ENCODE assay signal across 8 cellular contexts in genomic region chr13:102402292-102402691, GRCh38. TPM values are rescaled to one million over a fixed set of nuclear protein-coding genes. Genes with fewer than 3 reads are reported as not detected.
A peak's percentile ranks its signal among the peaks of the same experiment; 100 is the strongest.
DNase-seq lines count a peak whose midpoint lies in the region; ATAC-seq and TF ChIP-seq lines count a peak whose summit lies in the region.

No MANE protein-coding gene starts in this region.

- H3K4me2 ChIP-seq in parathyroid adenoma (ENCODE audit: low read length), result peak overlapping the region; percentile 85

- peak overlapping the region; percentile 66 for H3K27ac Mint-ChIP-seq in activated T-helper 17 cell treated with anti-CD3 and anti-CD28 coated beads, Interleukin-2, amount 50 U/mL, for 72 hours
- H3K27ac Mint-ChIP-seq in glutamatergic neuron (ENCODE audit: unreplicated experiment), result peak overlapping the region; percentile 85

- H3K4me3 ChIP-seq in GM08714 (ENCODE audit: low read length) (peak overlapping the region; percentile 26; the same call in 1 of the 2 replicates), parathyroid adenoma (ENCODE audit: low read depth, low read length) (peak overlapping the region; percentile 62)

- no peaks in the 10 kb centered on the region for H3K79me2 ChIP-seq in parathyroid adenoma

- H3K9me3 Mint-ChIP-seq in activated T-helper 17 cell treated with anti-CD3 and anti-CD28 coated beads, Interleukin-2, amount 50 U/mL, for 72 hours, result no peaks in the 10 kb centered on the region
- peaks cover 7% of the 10 kb centered on the region for H3K9me3 Mint-ChIP-seq in glutamatergic neuron (ENCODE audit: unreplicated experiment)

- H2AFZ ChIP-seq in parathyroid adenoma, result peak overlapping the region; percentile 94

- peaks cover 19% of the 10 kb centered on the region for H3K4me1 Mint-ChIP-seq in activated T-helper 17 cell treated with anti-CD3 and anti-CD28 coated beads, Interleukin-2, amount 50 U/mL, for 72 hours
- H3K4me1 Mint-ChIP-seq in glutamatergic neuron (ENCODE audit: low read depth, unreplicated experiment), result peaks cover 7% of the 10 kb centered on the region

- H3K27me3 ChIP-seq in parathyroid adenoma (ENCODE audit: control insufficient read depth, insufficient read depth, low read length), result no peaks in the 10 kb centered on the region

- peaks cover 5% of the 10 kb centered on the region for H3K36me3 Mint-ChIP-seq in activated T-helper 17 cell treated with anti-CD3 and anti-CD28 coated beads, Interleukin-2, amount 50 U/mL, for 72 hours (ENCODE audit: low read depth)
- no peaks in the 10 kb centered on the region for H3K36me3 Mint-ChIP-seq in glutamatergic neuron (ENCODE audit: unreplicated experiment)

- no peak overlapping the region for H3K27ac ChIP-seq in parathyroid adenoma

- H3K4me1 ChIP-seq in parathyroid adenoma, result no peaks in the 10 kb centered on the region

- DNase-seq in glutamatergic neuron, result peak; percentile 77
- DNase-seq in OCI-M1 (lab: John Stamatoyannopoulos, UW), result no peak
- no peak for DNase-seq in 8988T

- no peaks in the 10 kb centered on the region for H3K36me3 ChIP-seq in parathyroid adenoma (ENCODE audit: control insufficient read depth, insufficient read depth, low read length)

- H3K4me3 Mint-ChIP-seq in activated T-helper 17 cell treated with anti-CD3 and anti-CD28 coated beads, Interleukin-2, amount 50 U/mL, for 72 hours, result peak overlapping the region; percentile 71
- peak overlapping the region; percentile 90 for H3K4me3 Mint-ChIP-seq in glutamatergic neuron (ENCODE audit: unreplicated experiment)

- no peak overlapping the region for H3K9ac ChIP-seq in parathyroid adenoma

- H3K9me3 ChIP-seq in parathyroid adenoma (ENCODE audit: control insufficient read depth, low read length), result no peaks in the 10 kb centered on the region

- H3K27me3 Mint-ChIP-seq in activated T-helper 17 cell treated with anti-CD3 and anti-CD28 coated beads, Interleukin-2, amount 50 U/mL, for 72 hours, result peaks cover 52% of the 10 kb centered on the region
- H3K27me3 Mint-ChIP-seq in glutamatergic neuron (ENCODE audit: unreplicated experiment), result peaks cover 2% of the 10 kb centered on the region

- TF ChIP-seq CTCF in glutamatergic neuron (IDR thresholded peaks at IDR 0.05; ENCODE audit: partially characterized antibody, unreplicated experiment) (no peak), parathyroid adenoma (IDR thresholded peaks at IDR 0.05) (peak; percentile 7)

- ATAC-seq in HG03378 (IDR thresholded peaks at IDR 0.05; ENCODE audit: unreplicated experiment), result peak; percentile 62
- ATAC-seq in activated T-helper 17 cell treated with anti-CD3 and anti-CD28 coated beads, Interleukin-2, amount 50 U/mL, for 72 hours (replicated peaks), result peak; percentile 75
- no peak for ATAC-seq in HG02623 (IDR thresholded peaks at IDR 0.05; ENCODE audit: unreplicated experiment)

RNA-seq across cellular contexts. Expression of gene FGF14, which starts 0.4 kb away (rescaled TPM):
- not detected for total RNA-seq in activated T-helper 17 cell treated with anti-CD3 and anti-CD28 coated beads, Interleukin-2, amount 50 U/mL, for 72 hours
- total RNA-seq in glutamatergic neuron (ENCODE audit: unreplicated experiment), result 17.8 TPM

Comparison
In these comparisons a context has a peak if more than half of its experiments do, and no peak if none do; other contexts are left out.
1. RNA of gene FGF14, which starts 0.4 kb away (total RNA-seq): 17.8 TPM in glutamatergic neuron (single experiment); not detected in activated T-helper 17 cell treated with anti-CD3 and anti-CD28 coated beads, Interleukin-2, amount 50 U/mL, for 72 hours; every median in the first group is over 10 times any median in the second.